In the genomic region with DNA sequence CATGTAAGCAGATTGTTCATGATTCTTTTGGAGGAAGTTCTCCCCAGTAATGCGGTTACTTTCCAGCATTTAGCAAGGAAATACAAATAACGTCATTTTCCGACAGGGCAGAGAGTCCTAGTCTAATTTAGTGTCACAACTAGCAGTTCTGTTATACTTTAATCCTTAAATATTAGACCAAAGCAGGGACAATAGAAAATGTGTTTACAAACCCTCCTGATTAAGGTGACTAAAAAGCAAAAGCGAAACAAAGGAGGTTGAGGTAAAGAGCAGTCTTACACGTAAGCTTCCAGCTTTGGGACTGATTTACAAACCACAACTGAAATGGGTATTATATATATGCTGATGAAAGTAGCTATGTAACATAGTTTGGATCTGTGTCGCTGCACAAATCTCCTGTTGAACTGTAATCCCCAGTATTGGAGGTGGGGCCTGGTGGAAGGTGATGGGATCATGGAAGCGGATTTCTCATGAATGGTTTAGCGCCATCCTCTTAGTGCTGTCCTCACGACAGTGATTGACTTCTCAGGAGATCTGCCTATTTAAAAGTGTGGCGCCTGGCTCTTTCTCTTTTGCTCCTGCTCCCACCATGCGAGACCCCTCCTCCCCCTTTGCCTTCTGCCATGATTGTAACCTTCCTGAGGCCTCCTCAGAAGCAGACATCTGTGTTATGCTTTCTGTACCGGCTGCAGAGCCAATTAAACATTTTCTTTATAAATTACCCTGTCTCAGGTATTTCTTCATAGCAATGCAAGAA, we compare ENCODE assay signal across 8 cellular contexts.
DNase-seq lines count a peak whose midpoint lies in the region; ATAC-seq and TF ChIP-seq lines count a peak whose summit lies in the region.

No MANE protein-coding gene starts in this region.

- no peaks in the 10 kb centered on the region for H3K27me3 Mint-ChIP-seq in Caco-2 (ENCODE audit: insufficient read depth, unreplicated experiment)

- H3K4me3 Mint-ChIP-seq in Caco-2 (ENCODE audit: unreplicated experiment) = no peak overlapping the region

- BruUV-seq in Caco-2 (replicated peaks; lab: Mats Ljungman, UMichigan) = no TSS peak

- H3K36me3 ChIP-seq in lower lobe of right lung (no peaks in the 10 kb centered on the region), Caco-2 (ENCODE audit: control insufficient read depth, insufficient read depth, low read length) (no peaks in the 10 kb centered on the region), breast epithelium (no peaks in the 10 kb centered on the region)

- no peak overlapping the region for H3K27ac Mint-ChIP-seq in Caco-2 (ENCODE audit: unreplicated experiment)

- intact Hi-C loops in lower lobe of right lung (cut with DNase I) = no loop called here
- intact Hi-C loops in Caco-2 (cut with micrococcal nuclease; ENCODE audit: unreplicated experiment) = loop anchor here (10.0 kb wide), 1 partner anchor 169 kb away; no protein-coding TSS in a partner anchor
- intact Hi-C loops in breast epithelium (cut with DNase I; ENCODE audit: low total_unique reads) = no loop called here

- peak overlapping the region; percentile 50 for H3K27ac ChIP-seq in lower lobe of right lung
- H3K27ac ChIP-seq in breast epithelium = no peak overlapping the region

- peaks cover 51% of the 10 kb centered on the region for H3K4me1 Mint-ChIP-seq in Caco-2 (ENCODE audit: low read depth, unreplicated experiment)

- H3K9me3 ChIP-seq in lower lobe of right lung (no peaks in the 10 kb centered on the region), Caco-2 (no peaks in the 10 kb centered on the region), breast epithelium (no peaks in the 10 kb centered on the region)

- CTCF ChIA-PET in Caco-2 (lab: Charles Lee) = interaction anchor here (0.6 kb wide), 1 partner anchor 16 kb away, joined by 3 read pairs; no protein-coding TSS in a partner anchor

- H3K4me1 ChIP-seq in lower lobe of right lung (peaks cover 3% of the 10 kb centered on the region), Caco-2 (peaks cover 42% of the 10 kb centered on the region), breast epithelium (no peaks in the 10 kb centered on the region)

- POLR2A ChIA-PET in Caco-2 (lab: Charles Lee) = no interaction called here

- TF ChIP-seq CTCF in lower lobe of right lung (IDR thresholded peaks at IDR 0.05) (no peak), Caco-2 (IDR thresholded peaks at IDR 0.05; ENCODE audit: insufficient read depth in 1 of 2, low read depth in 1 of 2, low read length in 1 of 2, severe bottlenecking in 1 of 2, unreplicated experiment in 1 of 2) (no peak), breast epithelium (IDR thresholded peaks at IDR 0.05) (no peak)

- peaks cover 11% of the 10 kb centered on the region for H3K36me3 Mint-ChIP-seq in Caco-2 (ENCODE audit: insufficient read depth, unreplicated experiment)

- H3K9me3 Mint-ChIP-seq in Caco-2 (ENCODE audit: unreplicated experiment) = no peaks in the 10 kb centered on the region

- no peaks in the 10 kb centered on the region for H3K27me3 ChIP-seq in lower lobe of right lung (ENCODE audit: low read depth)
- H3K27me3 ChIP-seq in Caco-2 (replicated peaks; ENCODE audit: control insufficient read depth, insufficient read depth, low read length) = no peaks in the 10 kb centered on the region
- H3K27me3 ChIP-seq in breast epithelium = no peaks in the 10 kb centered on the region

- peak overlapping the region; percentile 32 for H3K4me3 ChIP-seq in lower lobe of right lung
- H3K4me3 ChIP-seq in Caco-2 (ENCODE audit: low read depth, low read length) = no peak overlapping the region
- no peak overlapping the region for H3K4me3 ChIP-seq in breast epithelium

- no peak for TF ChIP-seq POLR2A in breast epithelium (IDR thresholded peaks at IDR 0.05)

- DNase-seq in lower lobe of right lung = no peak
- no peak for DNase-seq in NCI-H1048 (lab: John Stamatoyannopoulos, UW)
- DNase-seq in NCI-H526 (lab: John Stamatoyannopoulos, UW) = no peak
- DNase-seq in Caco-2 = no peak
- no peak for DNase-seq in breast epithelium (ENCODE audit: low spot score in 2 of 2)

- peak; percentile 76 for ATAC-seq in GM18499 (IDR thresholded peaks at IDR 0.05; ENCODE audit: insufficient read depth, unreplicated experiment)
- peak; percentile 85 for ATAC-seq in GM21447 (IDR thresholded peaks at IDR 0.05; ENCODE audit: unreplicated experiment)
- ATAC-seq in HG03558 (IDR thresholded peaks at IDR 0.05; ENCODE audit: extremely low read depth, unreplicated experiment) = peak; percentile 79
- no peak for ATAC-seq in lower lobe of right lung

Comparison
In these comparisons a context has a peak if more than half of its experiments do, and no peak if none do; other contexts are left out.
1. ATAC-seq: peak in GM18499 (single experiment), GM21447 (single experiment) and HG03558 (single experiment); none in lower lobe of right lung (0 of 2).